21 cellular contexts compared by ENCODE assay signal in the genomic region with DNA sequence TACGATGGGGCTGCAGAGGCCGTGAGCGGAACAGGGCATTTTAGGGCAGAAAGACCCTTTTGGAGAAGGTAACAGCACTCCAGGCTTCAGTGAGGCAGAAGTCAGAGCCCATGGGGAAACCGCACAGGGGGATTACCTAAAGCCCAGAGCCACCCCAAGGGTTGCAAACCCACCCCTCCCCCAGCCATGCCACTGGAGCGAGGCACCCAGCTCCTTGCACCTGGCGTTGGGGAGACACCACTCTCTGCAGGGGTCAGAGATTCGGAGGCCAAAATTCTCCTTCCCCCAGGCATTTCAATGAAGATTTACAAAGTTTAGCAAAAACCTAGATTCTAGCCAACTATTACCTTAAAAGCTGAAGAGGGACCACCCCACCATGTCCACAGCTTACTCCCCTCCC. TPM values are rescaled to one million over a fixed set of nuclear protein-coding genes. Genes with fewer than 3 reads are reported as not detected.
"Had no signal": no experiment of that assay in that cellular context is flagged by ENCODE, and none has a peak within 500 bp of the region (broad histone marks: within the 10 kb centered on the region; RNA-seq: fewer than 3 reads in every experiment).

No MANE protein-coding gene starts in this region.

- ATAC-seq: activated T-helper 17 cell treated with anti-CD3 and anti-CD28 coated beads, Interleukin-2, amount 50 U/mL, for 72 hours; T-helper 17 cell had no signal

- H3K4me1 ChIP-seq: breast epithelium had no signal

- H3K9me3 ChIP-seq: breast epithelium had no signal

- DNase-seq: activated B cell treated with CpG ODN at 0.5 μM for 24 hours; activated CD4-positive, alpha-beta memory T cell treated with anti-CD3 and anti-CD28 coated beads for 36 hours; activated CD4-positive, alpha-beta T cell treated with anti-CD3 and anti-CD28 coated beads for 1 hour; activated CD4-positive, alpha-beta T cell treated with anti-CD3 and anti-CD28 coated beads, Interleukin-2, amount 10 ng/mL, durations not matched to agents 7 days and 5 days; activated CD8-positive, alpha-beta memory T cell treated with anti-CD3 and anti-CD28 coated beads for 24 hours; activated gamma-delta T cell; activated naive CD4-positive, alpha-beta T cell treated with anti-CD3 and anti-CD28 coated beads for 36 hours; activated T-cell treated with anti-CD3 and anti-CD28 coated beads, Interleukin-2, amount 50 U/mL, for 48 hours; central memory CD4-positive, alpha-beta T cell; Karpas-422; MM.1S; NCI-H1436 treated with DMSO at 0.1 percent for 48 hours; NCI-H2081; NCI-H446 treated with DMSO at 0.1 percent for 48 hours; NCI-H524 treated with DMSO at 0.1 percent for 48 hours; NCI-H748 treated with DMSO at 0.1 percent for 48 hours; T-helper 17 cell; T-helper 9 cell had no signal

- H3K36me3 ChIP-seq: breast epithelium had no signal

- H3K4me3 ChIP-seq: breast epithelium had no signal

RNA-seq across cellular contexts. Expression of a gene that starts 38.4 kb away (rescaled TPM):
- total RNA-seq: activated B cell treated with CpG ODN at 0.5 μM for 24 hours; activated CD4-positive, alpha-beta memory T cell treated with anti-CD3 and anti-CD28 coated beads for 36 hours; activated CD4-positive, alpha-beta T cell treated with anti-CD3 and anti-CD28 coated beads, Interleukin-2, amount 10 ng/mL, durations not matched to agents 7 days and 5 days; activated naive CD4-positive, alpha-beta T cell treated with anti-CD3 and anti-CD28 coated beads for 36 hours; activated T-helper 17 cell treated with anti-CD3 and anti-CD28 coated beads, Interleukin-2, amount 50 U/mL, for 72 hours; breast epithelium; RPMI7951; T-helper 17 cell had no signal

RNA-seq across cellular contexts. Expression of a gene that starts 58.7 kb away (rescaled TPM):
- total RNA-seq: RPMI7951 had no signal
